In the genomic region with DNA sequence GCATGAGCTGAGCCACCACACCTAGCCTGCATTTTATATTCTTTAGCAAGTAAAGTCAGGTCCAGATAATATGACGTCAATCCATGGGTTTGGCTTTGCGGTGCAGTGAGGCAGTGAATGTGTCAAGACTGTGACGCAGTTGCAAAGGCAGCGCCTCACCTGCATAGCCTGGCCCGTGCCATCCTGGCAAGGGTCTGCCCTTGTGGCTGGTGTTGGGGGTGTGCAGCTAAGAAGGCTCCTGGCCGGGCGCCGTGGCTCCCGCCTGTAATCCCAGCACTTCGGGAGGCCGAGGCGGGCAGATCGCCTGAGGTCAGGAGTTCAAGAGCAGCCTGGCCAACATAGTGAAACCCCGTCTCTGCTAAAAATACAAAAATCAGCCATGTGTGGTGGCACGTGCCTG, we compare ENCODE assay signal across 17 cellular contexts. TPM values are rescaled to one million over a fixed set of nuclear protein-coding genes. Genes with fewer than 3 reads are reported as not detected.
A peak's percentile ranks its signal among the peaks of the same experiment; 100 is the strongest.
DNase-seq lines count a peak whose midpoint lies in the region; ATAC-seq and TF ChIP-seq lines count a peak whose summit lies in the region.
"Had no signal": no experiment of that assay in that cellular context is flagged by ENCODE, and none has a peak within 500 bp of the region (broad histone marks: within the 10 kb centered on the region; RNA-seq: fewer than 3 reads in every experiment).

No MANE protein-coding gene starts in this region.

- no peak overlapping the region for H3K4me3 Mint-ChIP-seq in type B pancreatic cell
- H3K4me3 Mint-ChIP-seq: CD4-positive, CD25-positive, alpha-beta regulatory T cell had no signal

- in situ Hi-C loops in ACHN (cut with HindIII; ENCODE audit: low pct_ligation_motif_present, low pct_unique_long_range_greater_than_20kb, low sequenced_read_pairs): no loop called here

- no peak for TF ChIP-seq CTCF in coronary artery (IDR thresholded peaks at IDR 0.05)
- TF ChIP-seq CTCF in type B pancreatic cell (conservative IDR thresholded peaks at IDR 0.05): no peak

- H3K27me3 Mint-ChIP-seq in type B pancreatic cell: no peaks in the 10 kb centered on the region
- H3K27me3 Mint-ChIP-seq: CD4-positive, CD25-positive, alpha-beta regulatory T cell had no signal

- no peaks in the 10 kb centered on the region for H3K9me3 Mint-ChIP-seq in activated naive CD4-positive, alpha-beta T cell treated with anti-CD3 and anti-CD28 coated beads, Interleukin-2, amount 50 U/mL, for 72 hours
- H3K9me3 Mint-ChIP-seq in type B pancreatic cell: no peaks in the 10 kb centered on the region
- H3K9me3 Mint-ChIP-seq: CD4-positive, CD25-positive, alpha-beta regulatory T cell had no signal

- H3K27ac ChIP-seq in coronary artery: no peak overlapping the region
- H3K27ac ChIP-seq: HL-60 had no signal

- ATAC-seq in activated naive CD4-positive, alpha-beta T cell treated with anti-CD3 and anti-CD28 coated beads, Interleukin-2, amount 50 U/mL, for 72 hours: no peak
- ATAC-seq in HG03196 (IDR thresholded peaks at IDR 0.05; ENCODE audit: unreplicated experiment): no peak
- ATAC-seq in HG02798 (IDR thresholded peaks at IDR 0.05; ENCODE audit: poor library complexity, unreplicated experiment): no peak

- peak in 1 of 2 donors; percentile 49 for DNase-seq in activated naive CD4-positive, alpha-beta T cell treated with anti-CD3 and anti-CD28 coated beads, Interleukin-2, amount 50 U/mL, for 72 hours (ENCODE audit: low spot score in 2 of 2)
- DNase-seq in activated naive CD4-positive, alpha-beta T cell treated with anti-CD3 and anti-CD28 coated beads, Interleukin-2, amount 50 U/mL, for 16 hours: no peak
- DNase-seq in coronary artery (ENCODE audit: low spot score): peak; percentile 58
- DNase-seq in posterior vena cava (ENCODE audit: low spot score): peak; percentile 70
- no peak for DNase-seq in type B pancreatic cell (ENCODE audit: extremely low spot score, unreplicated experiment)
- no peak for DNase-seq in ACHN
- DNase-seq: CD4-positive, CD25-positive, alpha-beta regulatory T cell; EL; H7; NCI-H1417; NCI-H187 treated with DMSO at 0.1 percent for 48 hours; NCI-H345; NCI-H69; SHP77 treated with DMSO at 0.1 percent for 48 hours had no signal

- peaks cover 10% of the 10 kb centered on the region for H3K4me1 Mint-ChIP-seq in type B pancreatic cell (ENCODE audit: unreplicated experiment)

- peaks cover 15 to 26% of the 10 kb centered on the region in 2 donors for H3K36me3 Mint-ChIP-seq in activated naive CD4-positive, alpha-beta T cell treated with anti-CD3 and anti-CD28 coated beads, Interleukin-2, amount 50 U/mL, for 72 hours
- peaks cover 16% of the 10 kb centered on the region for H3K36me3 Mint-ChIP-seq in type B pancreatic cell

- peak overlapping the region; percentile 22 to 55 for H3K27ac Mint-ChIP-seq in activated naive CD4-positive, alpha-beta T cell treated with anti-CD3 and anti-CD28 coated beads, Interleukin-2, amount 50 U/mL, for 72 hours
- peak overlapping the region; percentile 31 for H3K27ac Mint-ChIP-seq in type B pancreatic cell
- H3K27ac Mint-ChIP-seq: CD4-positive, CD25-positive, alpha-beta regulatory T cell had no signal

- intact Hi-C loops in posterior vena cava (cut with DNase I): no loop called here

- H3K4me3 ChIP-seq in coronary artery: no peak overlapping the region

RNA-seq across cellular contexts. Expression of gene PDF, which starts 7.0 kb away (rescaled TPM):
- 10 to 100 TPM in 1 of 2 donors, 1 to 10 TPM in 1; 7.3 to 17.4 TPM for total RNA-seq in activated naive CD4-positive, alpha-beta T cell treated with anti-CD3 and anti-CD28 coated beads, Interleukin-2, amount 50 U/mL, for 72 hours
- 1 to 10 TPM; 6.6 to 6.9 TPM for total RNA-seq in posterior vena cava
- 14.6 and 19.0 TPM in 2 replicates for total RNA-seq in type B pancreatic cell (ENCODE audit: low replicate concordance)

RNA-seq across cellular contexts. Expression of gene VPS4A, which starts 12.3 kb away (rescaled TPM):
- total RNA-seq in activated naive CD4-positive, alpha-beta T cell treated with anti-CD3 and anti-CD28 coated beads, Interleukin-2, amount 50 U/mL, for 72 hours: 10 to 100 TPM; 23.1 to 29.1 TPM
- 10 to 100 TPM; 23.4 to 24.1 TPM for total RNA-seq in posterior vena cava
- 23.2 and 31.2 TPM in 2 replicates for total RNA-seq in type B pancreatic cell (ENCODE audit: low replicate concordance)

RNA-seq across cellular contexts. Expression of gene COG8, which starts 15.9 kb away (rescaled TPM):
- 10 to 100 TPM; 26.9 to 28.2 TPM for total RNA-seq in activated naive CD4-positive, alpha-beta T cell treated with anti-CD3 and anti-CD28 coated beads, Interleukin-2, amount 50 U/mL, for 72 hours
- 10 to 100 TPM; 21.9 to 22.4 TPM for total RNA-seq in posterior vena cava
- total RNA-seq in type B pancreatic cell (ENCODE audit: low replicate concordance): 42.5 and 57.3 TPM in 2 replicates

RNA-seq across cellular contexts. Expression of gene NIP7, which starts 16.1 kb away (rescaled TPM):
- total RNA-seq in activated naive CD4-positive, alpha-beta T cell treated with anti-CD3 and anti-CD28 coated beads, Interleukin-2, amount 50 U/mL, for 72 hours: 10 to 100 TPM; 35.8 to 44.7 TPM
- total RNA-seq in posterior vena cava (10 to 100 TPM; 14.3 to 15.9 TPM), type B pancreatic cell (ENCODE audit: low replicate concordance) (30.2 and 33.2 TPM in 2 replicates)

RNA-seq across cellular contexts. Expression of gene TMED6, which starts 28.2 kb away (rescaled TPM):
- total RNA-seq in activated naive CD4-positive, alpha-beta T cell treated with anti-CD3 and anti-CD28 coated beads, Interleukin-2, amount 50 U/mL, for 72 hours: 1 to 10 TPM in 1 of 2 donors, under 1 TPM in 1; 0.39 to 1.8 TPM
- total RNA-seq in posterior vena cava (under 1 TPM; 0.51 to 0.57 TPM), type B pancreatic cell (ENCODE audit: low replicate concordance) (1.7 and 5.3 TPM in 2 replicates)
- total RNA-seq: H7 had no signal

Comparison
In these comparisons a context has a peak if more than half of its experiments do, and no peak if none do; other contexts are left out.
1. DNase-seq: peak in coronary artery (single experiment) and posterior vena cava (single experiment); none in activated naive CD4-positive, alpha-beta T cell treated with anti-CD3 and anti-CD28 coated beads, Interleukin-2, amount 50 U/mL, for 16 hours (single experiment), type B pancreatic cell (single experiment) and ACHN (single experiment).